Comparison of ENCODE assay signal across 14 cellular contexts in the genomic region with DNA sequence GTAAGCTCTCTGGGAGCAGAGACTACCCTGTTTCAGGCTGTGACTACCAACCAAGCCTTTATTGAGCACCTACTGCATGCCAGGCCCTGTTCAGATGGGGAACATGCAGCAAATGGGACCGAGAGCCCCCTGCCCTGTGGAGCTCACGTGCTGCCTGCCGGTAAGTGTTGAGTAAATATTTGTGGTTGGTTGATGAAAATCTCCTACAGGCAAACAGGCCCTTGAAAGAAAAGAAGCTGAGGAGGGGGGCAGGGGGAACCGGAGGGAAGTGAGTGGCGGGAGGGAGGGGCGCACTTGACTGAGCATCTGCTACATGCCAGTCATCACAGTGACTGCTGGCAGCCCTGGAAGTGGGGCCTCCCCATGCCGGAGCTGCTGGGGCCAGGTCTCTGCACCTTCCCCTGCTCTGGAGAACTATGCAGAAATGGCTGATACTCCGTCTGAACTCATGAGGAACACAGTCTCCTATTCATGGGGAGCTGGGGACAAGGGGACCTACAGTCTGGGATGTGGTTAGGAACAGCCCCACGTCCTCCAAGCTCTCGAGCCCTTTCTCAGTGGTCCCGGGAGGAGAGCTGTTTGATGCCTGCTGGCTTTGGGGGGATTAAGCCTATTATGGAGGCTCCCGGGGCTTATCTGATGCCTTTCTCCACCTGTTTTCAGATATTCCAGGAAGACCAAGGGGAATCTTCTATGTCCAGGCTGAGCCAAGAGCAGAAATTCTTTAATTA. TPM values are rescaled to one million over a fixed set of nuclear protein-coding genes. Genes with fewer than 3 reads are reported as not detected.
A peak's percentile ranks its signal among the peaks of the same experiment; 100 is the strongest.
DNase-seq lines count a peak whose midpoint lies in the region; ATAC-seq and TF ChIP-seq lines count a peak whose summit lies in the region.
"Had no signal": no experiment of that assay in that cellular context is flagged by ENCODE, and none has a peak within 500 bp of the region (broad histone marks: within the 10 kb centered on the region; RNA-seq: fewer than 3 reads in every experiment).

No MANE protein-coding gene starts in this region.

- POLR2A ChIA-PET in MCF 10A (lab: Yijun Ruan, JAX): no interaction called here

- BruUV-seq in MCF 10A (replicated peaks; lab: Mats Ljungman, UMichigan): no TSS peak

- H3K4me1 Mint-ChIP-seq in MCF 10A (ENCODE audit: insufficient read depth, unreplicated experiment): no peaks in the 10 kb centered on the region
- H3K4me1 Mint-ChIP-seq: activated CD4-positive, alpha-beta memory T cell treated with anti-CD3 and anti-CD28 coated beads, Interleukin-2, amount 10 ng/mL, durations not matched to agents 7 days and 5 days had no signal

- intact Hi-C loops in MCF 10A (cut with micrococcal nuclease) (no loop called here), left colon (cut with DNase I, micrococcal nuclease) (no loop called here)

- DNase-seq in COR-L47 (lab: John Stamatoyannopoulos, UW): peak; percentile 54
- peak; percentile 65 for DNase-seq in NCI-H1092 (lab: John Stamatoyannopoulos, UW)
- peak; percentile 66 for DNase-seq in NCI-H510A (lab: John Stamatoyannopoulos, UW)
- DNase-seq in left kidney (ENCODE audit: low read depth, low spot score): peak; percentile 57
- no peak for DNase-seq in left lobe of liver (ENCODE audit: low spot score)
- DNase-seq in MCF 10A (ENCODE audit: unreplicated experiment): no peak
- no peak for DNase-seq in left colon
- DNase-seq: activated CD4-positive, alpha-beta memory T cell treated with anti-CD3 and anti-CD28 coated beads, Interleukin-2, amount 10 ng/mL, durations not matched to agents 7 days and 5 days; activated gamma-delta T cell; GF-D8; stimulated activated CD4-positive, alpha-beta T cell treated with anti-CD3 and anti-CD28 coated beads, Interleukin-4, amount 100 ng/mL, for 24 hours; stimulated activated naive CD4-positive, alpha-beta T cell; T-helper 9 cell had no signal

- H3K27me3 Mint-ChIP-seq in MCF 10A (ENCODE audit: insufficient read depth, unreplicated experiment): no peaks in the 10 kb centered on the region
- H3K27me3 Mint-ChIP-seq: activated CD4-positive, alpha-beta memory T cell treated with anti-CD3 and anti-CD28 coated beads, Interleukin-2, amount 10 ng/mL, durations not matched to agents 7 days and 5 days had no signal

- CTCF ChIA-PET in MCF 10A (lab: Yijun Ruan, JAX): interaction anchor here (0.7 to 2.4 kb wide), 3 partner anchors 10 to 87 kb away, joined by 3 to 7 read pairs (median 6); no protein-coding TSS in a partner anchor

- no peak for TF ChIP-seq CTCF in MCF 10A (IDR thresholded peaks at IDR 0.05; ENCODE audit: unreplicated experiment)

- ATAC-seq in left lobe of liver (no peak), GM19452 (IDR thresholded peaks at IDR 0.05; ENCODE audit: unreplicated experiment) (no peak), left colon (no peak)

- H3K36me3 Mint-ChIP-seq in MCF 10A (ENCODE audit: insufficient read depth, unreplicated experiment): peaks cover 6% of the 10 kb centered on the region

- no peaks in the 10 kb centered on the region for H3K9me3 Mint-ChIP-seq in MCF 10A (ENCODE audit: unreplicated experiment)
- H3K9me3 Mint-ChIP-seq: activated CD4-positive, alpha-beta memory T cell treated with anti-CD3 and anti-CD28 coated beads, Interleukin-2, amount 10 ng/mL, durations not matched to agents 7 days and 5 days had no signal

- H3K4me3 Mint-ChIP-seq in MCF 10A (ENCODE audit: unreplicated experiment): no peak overlapping the region
- H3K4me3 Mint-ChIP-seq: activated CD4-positive, alpha-beta memory T cell treated with anti-CD3 and anti-CD28 coated beads, Interleukin-2, amount 10 ng/mL, durations not matched to agents 7 days and 5 days had no signal

- no peak overlapping the region for H3K27ac Mint-ChIP-seq in MCF 10A (ENCODE audit: low read depth, unreplicated experiment)
- H3K27ac Mint-ChIP-seq: activated CD4-positive, alpha-beta memory T cell treated with anti-CD3 and anti-CD28 coated beads, Interleukin-2, amount 10 ng/mL, durations not matched to agents 7 days and 5 days had no signal

RNA-seq across cellular contexts. Expression of a gene that starts 34.1 kb away (rescaled TPM):
- 35.2 TPM for total RNA-seq in left lobe of liver
- 15.1 and 15.7 TPM in 2 replicates for total RNA-seq in MCF 10A (2022)
- total RNA-seq in left colon: 10 to 100 TPM; 31.6 to 47.0 TPM

RNA-seq across cellular contexts. Expression of a gene that starts 54.1 kb away (rescaled TPM):
- 33.9 TPM for total RNA-seq in left lobe of liver
- total RNA-seq in MCF 10A (2022): 161 and 171 TPM in 2 replicates
- 10 to 100 TPM; 61.2 to 75.1 TPM for total RNA-seq in left colon

Comparison
In these comparisons a context has a peak if more than half of its experiments do, and no peak if none do; other contexts are left out.
1. DNase-seq: peak in COR-L47 (single experiment), NCI-H1092 (single experiment), NCI-H510A (single experiment) and left kidney (single experiment); none in left lobe of liver (single experiment), MCF 10A (single experiment) and left colon (0 of 2).